In genomic region chr20:44309763-44310663, GRCh38 we compare ENCODE assay signal across 9 cellular contexts. TPM values are rescaled to one million over a fixed set of nuclear protein-coding genes. Genes with fewer than 3 reads are reported as not detected.
DNase-seq lines count a peak whose midpoint lies in the region; ATAC-seq, FAIRE-seq and TF ChIP-seq lines count a peak whose summit lies in the region.
"Had no signal": no experiment of that assay in that cellular context is flagged by ENCODE, and none has a peak within 500 bp of the region (broad histone marks: within the 10 kb centered on the region; RNA-seq: fewer than 3 reads in every experiment).

No MANE protein-coding gene starts in this region.

- DNase-seq in A673 (ENCODE audit: low spot score) (no peak), RPMI7951 (ENCODE audit: low read depth) (peak; percentile 66), mesenchymal stem cell (peak; percentile 76), upper lobe of left lung (peak; percentile 26 to 46), GM19239 (ENCODE audit: insufficient read length, low spot score) (no peak)
- no peak for DNase-seq in effector memory CD8-positive, alpha-beta T cell

- TF ChIP-seq CTCF in A673 (conservative IDR thresholded peaks at IDR 0.05; ENCODE audit: low read depth, low read length) (no peak), upper lobe of left lung (IDR thresholded peaks at IDR 0.05) (no peak)

- no peaks in the 10 kb centered on the region for H3K27me3 ChIP-seq in A673 (replicated peaks; ENCODE audit: insufficient read depth, low read depth, low read length, poor library complexity)
- H3K27me3 ChIP-seq in mesenchymal stem cell (ENCODE audit: control insufficient read depth in 1 of 2, insufficient read depth in 1 of 2, low read length in 2 of 2): no peaks in the 10 kb centered on the region
- no peaks in the 10 kb centered on the region for H3K27me3 ChIP-seq in upper lobe of left lung

- no peak overlapping the region for H3K14ac ChIP-seq in mesenchymal stem cell (ENCODE audit: low read length in 2 of 2)

- peak overlapping the region; percentile 83 to 94 for H3K18ac ChIP-seq in mesenchymal stem cell (ENCODE audit: low read depth in 1 of 2, low read length in 2 of 2)

- H3K4me1 ChIP-seq in A673 (ENCODE audit: insufficient read depth, low read length, poor library complexity, severe bottlenecking) (peaks cover 4% of the 10 kb centered on the region), mesenchymal stem cell (ENCODE audit: control insufficient read depth, insufficient read depth, low read depth, low read length) (peaks cover 8% of the 10 kb centered on the region), upper lobe of left lung (peaks cover 14 to 24% (median 17%) of the 10 kb centered on the region in 4 donors)

- intact Hi-C loops in A673 (cut with micrococcal nuclease; ENCODE audit: unreplicated experiment): loop anchor here (5.0 kb wide), 1 partner anchor 193 kb away; no protein-coding TSS in a partner anchor

- no peak overlapping the region for H2BK120ac ChIP-seq in mesenchymal stem cell (ENCODE audit: low read depth, low read length)

- H3K79me1 ChIP-seq in mesenchymal stem cell (replicated peaks; ENCODE audit: low read length, poor library complexity, severe bottlenecking): peaks cover 14% of the 10 kb centered on the region

- H3K27me3 Mint-ChIP-seq in effector memory CD8-positive, alpha-beta T cell: no peaks in the 10 kb centered on the region

- H3K27ac ChIP-seq in A673 (ENCODE audit: low read depth, low read length, poor library complexity, severe bottlenecking) (peak overlapping the region; percentile 51), mesenchymal stem cell (ENCODE audit: low read length, poor library complexity, severe bottlenecking) (no peak overlapping the region), upper lobe of left lung (peak overlapping the region; percentile 62 to 87 (median 79))

- H2AK5ac ChIP-seq in mesenchymal stem cell (ENCODE audit: low read length, severe bottlenecking): no peak overlapping the region

- no peak overlapping the region for H3K4ac ChIP-seq in mesenchymal stem cell (ENCODE audit: low read depth in 1 of 2, low read length in 2 of 2)

- no peak overlapping the region for H2BK5ac ChIP-seq in mesenchymal stem cell (ENCODE audit: low read depth, low read length, poor library complexity, severe bottlenecking)

- H2BK12ac ChIP-seq in mesenchymal stem cell (ENCODE audit: low read length in 2 of 2): peak overlapping the region in 1 of 2 experiments; percentile 45

- peak overlapping the region; percentile 87 to 94 for H3K4me3 Mint-ChIP-seq in effector memory CD8-positive, alpha-beta T cell

- peak overlapping the region in 1 of 2 experiments; percentile 81 for H3K23ac ChIP-seq in mesenchymal stem cell (ENCODE audit: low read length in 2 of 2)

- peak overlapping the region; percentile 92 for H3K9ac ChIP-seq in mesenchymal stem cell (ENCODE audit: low read length)

- H3K4me2 ChIP-seq in mesenchymal stem cell (ENCODE audit: low read length, poor library complexity, severe bottlenecking): peak overlapping the region; percentile 79

- POLR2A ChIA-PET in A673 (lab: Charles Lee; ENCODE audit: low non-redundant PET): no interaction called here

- H3K4me3 ChIP-seq in A673 (ENCODE audit: low read depth, low read length, poor library complexity, severe bottlenecking): peak overlapping the region; percentile 81
- peak overlapping the region; percentile 90 to 100 for H3K4me3 ChIP-seq in mesenchymal stem cell (ENCODE audit: insufficient read depth in 1 of 2, low read depth in 1 of 2, low read length in 2 of 2)
- peak overlapping the region; percentile 81 to 96 (median 90) for H3K4me3 ChIP-seq in upper lobe of left lung

- WGBS in mesenchymal stem cell: 34% methylated on average over 10 of the region's 17 CpGs
- WGBS in upper lobe of left lung, 2 donors: 30 to 31% methylated on average over 9 to 17 of the region's 17 CpGs

- peak overlapping the region; percentile 92 for H2AFZ ChIP-seq in mesenchymal stem cell (ENCODE audit: low read depth, low read length)

- FAIRE-seq in GM19239 (lab: Jason Lieb, UNC): no peak

- no peak overlapping the region for H4K91ac ChIP-seq in mesenchymal stem cell (ENCODE audit: low read length)

- peak; percentile 6 for ATAC-seq in GM18907 (IDR thresholded peaks at IDR 0.05; ENCODE audit: unreplicated experiment)
- ATAC-seq in effector memory CD8-positive, alpha-beta T cell (replicated peaks): no peak
- peak; percentile 15 to 63 for ATAC-seq in upper lobe of left lung (ENCODE audit: low FRiP score in 2 of 2)
- ATAC-seq in GM21515 (IDR thresholded peaks at IDR 0.05; ENCODE audit: unreplicated experiment): no peak

- H3K27ac Mint-ChIP-seq in effector memory CD8-positive, alpha-beta T cell: peak overlapping the region; percentile 95 to 96

- H3K4me1 Mint-ChIP-seq in effector memory CD8-positive, alpha-beta T cell (ENCODE audit: low read depth in 2 of 2): peaks cover 20% of the 10 kb centered on the region in 2 donors

- H3K9me3 ChIP-seq in A673 (ENCODE audit: low read depth, low read length, poor library complexity, severe bottlenecking) (no peaks in the 10 kb centered on the region), mesenchymal stem cell (ENCODE audit: control insufficient read depth, low read length) (no peaks in the 10 kb centered on the region), upper lobe of left lung (no peaks in the 10 kb centered on the region)

- peak overlapping the region; percentile 8 for H4K8ac ChIP-seq in mesenchymal stem cell (ENCODE audit: low read length)

- no peaks in the 10 kb centered on the region for H3K36me3 ChIP-seq in A673 (ENCODE audit: insufficient read depth, low read length, poor library complexity, severe bottlenecking)
- H3K36me3 ChIP-seq in mesenchymal stem cell (ENCODE audit: control insufficient read depth in 1 of 2, insufficient read depth in 2 of 2, low read depth in 1 of 2, low read length in 2 of 2): peaks cover 6 to 12% of the 10 kb centered on the region in 2 experiments
- peaks cover 0 to 9% (median 0%) of the 10 kb centered on the region in 4 donors for H3K36me3 ChIP-seq in upper lobe of left lung

- TF ChIP-seq POLR2A in upper lobe of left lung (IDR thresholded peaks at IDR 0.05): no peak

- H3K36me3 Mint-ChIP-seq in effector memory CD8-positive, alpha-beta T cell (ENCODE audit: insufficient read depth): peaks cover 19% of the 10 kb centered on the region

- no peak for TF ChIP-seq EP300 in upper lobe of left lung (IDR thresholded peaks at IDR 0.05)

- TSS peak; percentile 64 for BruUV-seq in A673 (replicated peaks; lab: Mats Ljungman, UMichigan)

- no peak overlapping the region for H2BK15ac ChIP-seq in mesenchymal stem cell (ENCODE audit: low read depth, poor library complexity, severe bottlenecking)

- no peaks in the 10 kb centered on the region for H3K9me3 Mint-ChIP-seq in effector memory CD8-positive, alpha-beta T cell

- CTCF ChIA-PET in A673 (lab: Charles Lee): interaction anchor here (0.5 to 3.7 kb wide), 5 partner anchors 17 to 193 kb away, joined by 3 to 28 read pairs (median 11); no protein-coding TSS in a partner anchor

RNA-seq across cellular contexts. Expression of gene FITM2, which starts 1.0 kb away (rescaled TPM):
- total RNA-seq in A673 (2021) (5.7 TPM in 2 replicates), upper lobe of left lung (10 to 100 TPM in 4 of 6 donors, 1 to 10 TPM in 2; 8.7 to 15.7 (median 10.9) TPM)
- 9.1 and 14.1 TPM in 2 replicates for total RNA-seq in RPMI7951 (2014; rRNA removed; shearing (Covaris generic))
- polyA plus RNA-seq in mesenchymal stem cell (2013, experiment 1 of 2): 4.0 TPM
- 4.0 TPM for polyA plus RNA-seq in mesenchymal stem cell (2013, experiment 2 of 2)

RNA-seq across cellular contexts. Expression of gene R3HDML, which starts 26.8 kb away (rescaled TPM):
- total RNA-seq in A673 (2021) (not detected in 2 replicates), upper lobe of left lung (not detected)
- total RNA-seq in RPMI7951 (2014; rRNA removed; shearing (Covaris generic)): not detected in 2 replicates
- not detected for polyA plus RNA-seq in mesenchymal stem cell (2013, experiment 1 of 2)
- polyA plus RNA-seq in mesenchymal stem cell (2013, experiment 2 of 2): not detected
- total RNA-seq: renal cortical epithelial cell had no signal

RNA-seq across cellular contexts. Expression of gene HNF4A, which starts 45.5 kb away (rescaled TPM):
- total RNA-seq in A673 (2021) (not detected in 2 replicates), upper lobe of left lung (under 1 TPM in 4 of 6 donors, not detected in 2; under 0.01 to 0.74 (median 0.45) TPM)
- total RNA-seq in RPMI7951 (2014; rRNA removed; shearing (Covaris generic)): not detected in 2 replicates
- polyA plus RNA-seq in mesenchymal stem cell (2013, experiment 1 of 2): not detected
- polyA plus RNA-seq in mesenchymal stem cell (2013, experiment 2 of 2): not detected

Comparison
In these comparisons a context has a peak if more than half of its experiments do, and no peak if none do; other contexts are left out.
1. DNase-seq: peak in RPMI7951 (single experiment), mesenchymal stem cell (single experiment) and upper lobe of left lung (2 of 2); none in A673 (single experiment), effector memory CD8-positive, alpha-beta T cell (0 of 3) and GM19239 (single experiment).
2. ATAC-seq: peak in GM18907 (single experiment) and upper lobe of left lung (2 of 2); none in effector memory CD8-positive, alpha-beta T cell (single experiment) and GM21515 (single experiment).
3. Peak in every context shown above with its lines, with median percentiles within 50 percentile points of each other: H3K4me3 ChIP-seq.